36 cellular contexts compared by ENCODE assay signal in genomic region chr10:86227501-86228258, GRCh38.
"Had no signal": no experiment of that assay in that cellular context is flagged by ENCODE, and none has a peak within 500 bp of the region (broad histone marks: within the 10 kb centered on the region; RNA-seq: fewer than 3 reads in every experiment).

No MANE protein-coding gene starts in this region.

- H3K4me1 Mint-ChIP-seq: activated B cell treated with CpG ODN at 0.5 μM for 24 hours; activated naive CD4-positive, alpha-beta T cell treated with anti-CD3 and anti-CD28 coated beads, Interleukin-2, amount 50 U/mL, for 24 hours; activated naive CD8-positive, alpha-beta T cell treated with anti-CD3 and anti-CD28 coated beads, Interleukin-2, amount 10 ng/mL, durations not matched to agents 7 days and 5 days had no signal

- H3K9me3 Mint-ChIP-seq: activated B cell treated with CpG ODN at 0.5 μM for 24 hours; activated CD8-positive, alpha-beta T cell treated with anti-CD3 and anti-CD28 coated beads for 36 hours; activated naive CD4-positive, alpha-beta T cell treated with anti-CD3 and anti-CD28 coated beads, Interleukin-2, amount 50 U/mL, for 24 hours; activated naive CD8-positive, alpha-beta T cell treated with anti-CD3 and anti-CD28 coated beads, Interleukin-2, amount 10 ng/mL, durations not matched to agents 7 days and 5 days; activated T-cell treated with anti-CD3 and anti-CD28 coated beads, Interleukin-2, amount 50 U/mL, for 72 hours; activated T-helper 2 cell treated with anti-CD3 and anti-CD28 coated beads, Interferon-gamma antibody, Interleukin-2, Interleukin-4, amounts not matched to agents 10 μg/mL and 5 μg/mL and 100 μg/mL, durations not matched to agents 14 hours and 24 hours and 36 hours had no signal

- H3K4me1 ChIP-seq: ascending aorta had no signal

- DNase-seq: activated B cell treated with CpG ODN at 0.5 μM for 24 hours; activated CD4-positive, alpha-beta T cell treated with anti-CD3 and anti-CD28 coated beads for 4 hours; activated CD4-positive, alpha-beta T cell treated with anti-CD3 and anti-CD28 coated beads, Interleukin-2, amount 50 U/mL, for 4 hours; activated CD4-positive, CD25-positive, alpha-beta regulatory T cell treated with anti-CD3 and anti-CD28 coated beads, Interleukin-2, amount 50 U/mL, for 72 hours; activated CD8-positive, alpha-beta T cell treated with anti-CD3 and anti-CD28 coated beads for 36 hours; activated gamma-delta T cell; activated naive CD4-positive, alpha-beta T cell treated with Interleukin-2 at 50 U/mL for 16 hours; activated naive CD8-positive, alpha-beta T cell treated with anti-CD3 and anti-CD28 coated beads, Interleukin-2, amount 10 ng/mL, durations not matched to agents 7 days and 5 days; activated T-cell treated with anti-CD3 and anti-CD28 coated beads, Interleukin-2, amount 50 U/mL, for 1 hour; activated T-cell treated with anti-CD3 and anti-CD28 coated beads, Interleukin-2, amount 50 U/mL, for 72 hours; amygdala; MM.1S; NCI-H1092; NCI-H1417 treated with DMSO at 0.1 percent for 48 hours; NCI-H187 treated with DMSO at 0.1 percent for 48 hours; NCI-H2171 treated with DMSO at 0.1 percent for 48 hours; NCI-H2227 treated with DMSO at 0.1 percent for 48 hours; NCI-H446; NCI-H510A treated with DMSO at 0.1 percent for 48 hours; NCI-H526 treated with DMSO at 0.1 percent for 48 hours; NCI-H774; PC-9; SIG-M5; SW 1271; T-helper 1 cell; T-helper 2 cell; T-helper 9 cell had no signal

- H3K4me3 ChIP-seq: ascending aorta, PC-9 had no signal

- FAIRE-seq: RCC 7860 had no signal

- H3K9ac ChIP-seq: KMS-11 had no signal

- H3K36me3 ChIP-seq: ascending aorta had no signal

- H3K9me3 ChIP-seq: ascending aorta had no signal

- H3K4me3 Mint-ChIP-seq: activated B cell treated with CpG ODN at 0.5 μM for 24 hours; activated CD8-positive, alpha-beta T cell treated with anti-CD3 and anti-CD28 coated beads for 36 hours; activated naive CD4-positive, alpha-beta T cell treated with anti-CD3 and anti-CD28 coated beads, Interleukin-2, amount 50 U/mL, for 24 hours; activated naive CD8-positive, alpha-beta T cell treated with anti-CD3 and anti-CD28 coated beads, Interleukin-2, amount 10 ng/mL, durations not matched to agents 7 days and 5 days; activated T-cell treated with anti-CD3 and anti-CD28 coated beads, Interleukin-2, amount 50 U/mL, for 72 hours had no signal

- H3K36me3 Mint-ChIP-seq: activated naive CD4-positive, alpha-beta T cell treated with anti-CD3 and anti-CD28 coated beads, Interleukin-2, amount 50 U/mL, for 24 hours; activated naive CD8-positive, alpha-beta T cell treated with anti-CD3 and anti-CD28 coated beads, Interleukin-2, amount 10 ng/mL, durations not matched to agents 7 days and 5 days had no signal

- ATAC-seq: activated CD8-positive, alpha-beta T cell treated with anti-CD3 and anti-CD28 coated beads for 36 hours; activated T-cell treated with anti-CD3 and anti-CD28 coated beads, Interleukin-2, amount 50 U/mL, for 72 hours; Right ventricle myocardium inferior; SK-N-SH treated with all-trans-retinoic acid at 6 μM for 48 hours had no signal

- H3K27ac Mint-ChIP-seq: activated B cell treated with CpG ODN at 0.5 μM for 24 hours; activated CD8-positive, alpha-beta T cell treated with anti-CD3 and anti-CD28 coated beads for 36 hours; activated naive CD4-positive, alpha-beta T cell treated with anti-CD3 and anti-CD28 coated beads, Interleukin-2, amount 50 U/mL, for 24 hours; activated naive CD8-positive, alpha-beta T cell treated with anti-CD3 and anti-CD28 coated beads, Interleukin-2, amount 10 ng/mL, durations not matched to agents 7 days and 5 days; activated T-cell treated with anti-CD3 and anti-CD28 coated beads, Interleukin-2, amount 50 U/mL, for 72 hours; activated T-helper 2 cell treated with anti-CD3 and anti-CD28 coated beads, Interferon-gamma antibody, Interleukin-2, Interleukin-4, amounts not matched to agents 10 μg/mL and 5 μg/mL and 100 μg/mL, durations not matched to agents 14 hours and 24 hours and 36 hours had no signal

- H3K27me3 Mint-ChIP-seq: activated CD8-positive, alpha-beta T cell treated with anti-CD3 and anti-CD28 coated beads for 36 hours; activated naive CD4-positive, alpha-beta T cell treated with anti-CD3 and anti-CD28 coated beads, Interleukin-2, amount 50 U/mL, for 24 hours; activated naive CD8-positive, alpha-beta T cell treated with anti-CD3 and anti-CD28 coated beads, Interleukin-2, amount 10 ng/mL, durations not matched to agents 7 days and 5 days had no signal

- H3K27ac ChIP-seq: ascending aorta, KMS-11, PC-9, RWPE1, VCaP had no signal
